22 cellular contexts compared by ENCODE assay signal in the genomic region with DNA sequence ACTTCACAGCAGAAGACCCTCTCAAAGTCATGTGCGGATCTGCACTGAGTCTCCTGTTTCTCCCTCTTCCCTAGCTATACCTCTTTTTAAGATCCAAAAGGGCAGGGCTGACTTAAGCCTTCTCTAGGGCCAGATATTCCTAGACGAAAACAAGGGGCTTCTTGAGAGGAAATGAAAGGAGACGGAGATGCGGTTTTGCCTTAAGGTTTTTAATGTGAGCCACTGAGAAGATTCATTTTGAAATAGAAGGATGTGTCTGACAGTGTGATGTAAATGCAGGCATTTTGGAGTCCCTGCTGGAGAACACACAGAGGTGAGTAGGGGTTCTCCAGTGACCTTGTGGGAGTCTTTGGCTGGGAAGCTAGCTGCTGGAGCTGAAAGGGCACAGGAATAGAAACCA. TPM values are rescaled to one million over a fixed set of nuclear protein-coding genes. Genes with fewer than 3 reads are reported as not detected.
A peak's percentile ranks its signal among the peaks of the same experiment; 100 is the strongest.
DNase-seq lines count a peak whose midpoint lies in the region; ATAC-seq and TF ChIP-seq lines count a peak whose summit lies in the region.
"Had no signal": no experiment of that assay in that cellular context is flagged by ENCODE, and none has a peak within 500 bp of the region (broad histone marks: within the 10 kb centered on the region; RNA-seq: fewer than 3 reads in every experiment).

No MANE protein-coding gene starts in this region.

- POLR2A ChIA-PET in activated CD4-positive, alpha-beta memory T cell treated with anti-CD3 and anti-CD28 coated beads, Interleukin-2, amount 10 ng/mL, durations not matched to agents 7 days and 5 days (lab: Charles Lee), result interaction anchor here (1.1 to 2.6 kb wide), 4 partner anchors 9 to 111 kb away, joined by 3 to 13 read pairs (median 6); no protein-coding TSS in a partner anchor
- POLR2A ChIA-PET in activated CD4-positive, alpha-beta memory T cell treated with anti-CD3 and anti-CD28 coated beads for 36 hours (lab: Charles Lee), result no interaction called here

- peaks cover 61% of the 10 kb centered on the region for H3K4me1 Mint-ChIP-seq in activated CD4-positive, alpha-beta memory T cell treated with anti-CD3 and anti-CD28 coated beads, Interleukin-2, amount 10 ng/mL, durations not matched to agents 7 days and 5 days
- H3K4me1 Mint-ChIP-seq in activated CD4-positive, alpha-beta memory T cell treated with anti-CD3 and anti-CD28 coated beads for 36 hours (ENCODE audit: low read depth), result peaks cover 33% of the 10 kb centered on the region
- peaks cover 30% of the 10 kb centered on the region for H3K4me1 Mint-ChIP-seq in stimulated activated effector memory CD8-positive, alpha-beta T cell treated with anti-CD3 and anti-CD28 coated beads, Interleukin-12 subunit alpha, Interleukin-12 subunit beta, amount 100 ng/mL, for 72 hours

- no peak overlapping the region for H3K4me3 ChIP-seq in esophagus squamous epithelium
- H3K4me3 ChIP-seq: MG63 had no signal

- no peak for ATAC-seq in stimulated activated effector memory CD8-positive, alpha-beta T cell treated with anti-CD3 and anti-CD28 coated beads, Interleukin-12 subunit alpha, Interleukin-12 subunit beta, amount 100 ng/mL, for 72 hours

- no peak overlapping the region for H3K27ac ChIP-seq in esophagus squamous epithelium
- H3K27ac ChIP-seq: HL-60 had no signal

- peak overlapping the region; percentile 67 for H3K27ac Mint-ChIP-seq in activated CD4-positive, alpha-beta memory T cell treated with anti-CD3 and anti-CD28 coated beads, Interleukin-2, amount 10 ng/mL, durations not matched to agents 7 days and 5 days
- H3K27ac Mint-ChIP-seq in activated CD4-positive, alpha-beta memory T cell treated with anti-CD3 and anti-CD28 coated beads for 36 hours, result no peak overlapping the region
- no peak overlapping the region for H3K27ac Mint-ChIP-seq in stimulated activated effector memory CD8-positive, alpha-beta T cell treated with anti-CD3 and anti-CD28 coated beads, Interleukin-12 subunit alpha, Interleukin-12 subunit beta, amount 100 ng/mL, for 72 hours

- peaks cover 0 to 4% (median 0%) of the 10 kb centered on the region in 4 donors for H3K27me3 ChIP-seq in esophagus squamous epithelium
- H3K27me3 ChIP-seq: MG63 had no signal

- peaks cover 12% of the 10 kb centered on the region for H3K27me3 Mint-ChIP-seq in activated CD4-positive, alpha-beta memory T cell treated with anti-CD3 and anti-CD28 coated beads, Interleukin-2, amount 10 ng/mL, durations not matched to agents 7 days and 5 days
- H3K27me3 Mint-ChIP-seq in activated CD4-positive, alpha-beta memory T cell treated with anti-CD3 and anti-CD28 coated beads for 36 hours, result no peaks in the 10 kb centered on the region
- H3K27me3 Mint-ChIP-seq: CD4-positive, alpha-beta memory T cell had no signal

- no peaks in the 10 kb centered on the region for H3K36me3 ChIP-seq in esophagus squamous epithelium
- H3K36me3 ChIP-seq: MG63 had no signal

- 83 to 86% methylated on average over 4 of the region's 4 CpGs for WGBS in esophagus squamous epithelium, 2 donors

- H3K9me3 ChIP-seq in esophagus squamous epithelium, result peaks cover 0 to 13% (median 0%) of the 10 kb centered on the region in 3 donors

- TF ChIP-seq CTCF in esophagus squamous epithelium (IDR thresholded peaks at IDR 0.05), result no peak

- no peak for TF ChIP-seq POLR2A in esophagus squamous epithelium (IDR thresholded peaks at IDR 0.05)

- peaks cover 25% of the 10 kb centered on the region for H3K9me3 Mint-ChIP-seq in activated CD4-positive, alpha-beta memory T cell treated with anti-CD3 and anti-CD28 coated beads, Interleukin-2, amount 10 ng/mL, durations not matched to agents 7 days and 5 days
- H3K9me3 Mint-ChIP-seq in activated CD4-positive, alpha-beta memory T cell treated with anti-CD3 and anti-CD28 coated beads for 36 hours, result peaks cover 10% of the 10 kb centered on the region
- no peaks in the 10 kb centered on the region for H3K9me3 Mint-ChIP-seq in stimulated activated effector memory CD8-positive, alpha-beta T cell treated with anti-CD3 and anti-CD28 coated beads, Interleukin-12 subunit alpha, Interleukin-12 subunit beta, amount 100 ng/mL, for 72 hours

- no peak overlapping the region for H3K4me3 Mint-ChIP-seq in activated CD4-positive, alpha-beta memory T cell treated with anti-CD3 and anti-CD28 coated beads, Interleukin-2, amount 10 ng/mL, durations not matched to agents 7 days and 5 days
- no peak overlapping the region for H3K4me3 Mint-ChIP-seq in activated CD4-positive, alpha-beta memory T cell treated with anti-CD3 and anti-CD28 coated beads for 36 hours
- H3K4me3 Mint-ChIP-seq in stimulated activated effector memory CD8-positive, alpha-beta T cell treated with anti-CD3 and anti-CD28 coated beads, Interleukin-12 subunit alpha, Interleukin-12 subunit beta, amount 100 ng/mL, for 72 hours, result no peak overlapping the region
- H3K4me3 Mint-ChIP-seq: CD4-positive, alpha-beta memory T cell had no signal

- H3K36me3 Mint-ChIP-seq in activated CD4-positive, alpha-beta memory T cell treated with anti-CD3 and anti-CD28 coated beads, Interleukin-2, amount 10 ng/mL, durations not matched to agents 7 days and 5 days (ENCODE audit: low read depth), result peaks cover 42% of the 10 kb centered on the region
- H3K36me3 Mint-ChIP-seq in activated CD4-positive, alpha-beta memory T cell treated with anti-CD3 and anti-CD28 coated beads for 36 hours, result no peaks in the 10 kb centered on the region
- no peaks in the 10 kb centered on the region for H3K36me3 Mint-ChIP-seq in stimulated activated effector memory CD8-positive, alpha-beta T cell treated with anti-CD3 and anti-CD28 coated beads, Interleukin-12 subunit alpha, Interleukin-12 subunit beta, amount 100 ng/mL, for 72 hours
- H3K36me3 Mint-ChIP-seq: CD4-positive, alpha-beta memory T cell had no signal

- no peak for DNase-seq in activated CD4-positive, alpha-beta memory T cell treated with anti-CD3 and anti-CD28 coated beads, Interleukin-2, amount 10 ng/mL, durations not matched to agents 7 days and 5 days
- DNase-seq in activated CD4-positive, alpha-beta memory T cell treated with anti-CD3 and anti-CD28 coated beads for 36 hours, result no peak
- peak; percentile 26 for DNase-seq in RPMI8226
- DNase-seq in globus pallidus (ENCODE audit: low spot score), result peak; percentile 11
- DNase-seq in stimulated activated effector memory CD8-positive, alpha-beta T cell treated with anti-CD3 and anti-CD28 coated beads, Interleukin-12 subunit alpha, Interleukin-12 subunit beta, amount 100 ng/mL, for 72 hours (ENCODE audit: low spot score in 2 of 2), result no peak
- no peak for DNase-seq in esophagus squamous epithelium (lab: John Stamatoyannopoulos, UW)
- DNase-seq in LoVo (ENCODE audit: low spot score), result no peak
- no peak for DNase-seq in D341Med (ENCODE audit: low spot score)
- DNase-seq: GF-D8, H7, Karpas-422, NCI-H1105 treated with DMSO at 0.1 percent for 48 hours, NCI-H187, NCI-H2107, NCI-H226, SHP77, SK-N-SH had no signal

- H3K4me1 ChIP-seq in esophagus squamous epithelium, result peaks cover 0 to 15% (median 5%) of the 10 kb centered on the region in 3 donors

- intact Hi-C loops in activated CD4-positive, alpha-beta memory T cell treated with anti-CD3 and anti-CD28 coated beads for 36 hours (cut with micrococcal nuclease), result no loop called here
- intact Hi-C loops in esophagus squamous epithelium (cut with DNase I), result no loop called here

- CTCF ChIA-PET in activated CD4-positive, alpha-beta memory T cell treated with anti-CD3 and anti-CD28 coated beads, Interleukin-2, amount 10 ng/mL, durations not matched to agents 7 days and 5 days (lab: Charles Lee), result interaction anchor here (1.4 kb wide), 1 partner anchor 641 kb away, joined by 3 read pairs; no protein-coding TSS in a partner anchor
- CTCF ChIA-PET in activated CD4-positive, alpha-beta memory T cell treated with anti-CD3 and anti-CD28 coated beads for 36 hours (lab: Charles Lee), result interaction anchor here (0.9 to 1.1 kb wide), 2 partner anchors 13 to 170 kb away, joined by 3 read pairs; no protein-coding TSS in a partner anchor

RNA-seq across cellular contexts. Expression of gene IL12B, which starts 15.6 kb away (rescaled TPM):
- total RNA-seq in activated CD4-positive, alpha-beta memory T cell treated with anti-CD3 and anti-CD28 coated beads, Interleukin-2, amount 10 ng/mL, durations not matched to agents 7 days and 5 days, result under 1 TPM in 1 of 2 experiments, not detected in 1; 0.08 TPM
- total RNA-seq in activated CD4-positive, alpha-beta memory T cell treated with anti-CD3 and anti-CD28 coated beads for 36 hours, result not detected
- not detected for total RNA-seq in esophagus squamous epithelium
- total RNA-seq: CD4-positive, alpha-beta memory T cell; H7; HT1080; OCI-LY7 had no signal

Comparison
In these comparisons a context has a peak if more than half of its experiments do, and no peak if none do; other contexts are left out.
1. DNase-seq: peak in RPMI8226 (single experiment) and globus pallidus (single experiment); none in activated CD4-positive, alpha-beta memory T cell treated with anti-CD3 and anti-CD28 coated beads, Interleukin-2, amount 10 ng/mL, durations not matched to agents 7 days and 5 days (single experiment), activated CD4-positive, alpha-beta memory T cell treated with anti-CD3 and anti-CD28 coated beads for 36 hours (single experiment), stimulated activated effector memory CD8-positive, alpha-beta T cell treated with anti-CD3 and anti-CD28 coated beads, Interleukin-12 subunit alpha, Interleukin-12 subunit beta, amount 100 ng/mL, for 72 hours (0 of 2), esophagus squamous epithelium (single experiment), LoVo (single experiment) and D341Med (single experiment).